1 cellular context compared by ENCODE assay signal in genomic region chr6:154243793-154244768, GRCh38.
TF ChIP-seq lines count a peak whose summit lies in the region.

No MANE protein-coding gene starts in this region.

TF ChIP-seq in GM23338, 12 proteins besides CTCF, POLR2A, EP300 and RAD21 (continued from another document):
- TF ChIP-seq ZNF462 (CRISPR knock-in tag; IDR thresholded peaks at IDR 0.05) (no peak), NANOG (IDR thresholded peaks at IDR 0.05; ENCODE audit: borderline replicate concordance) (no peak), CREB1 (CRISPR knock-in tag; IDR thresholded peaks at IDR 0.05; ENCODE audit: low read depth) (no peak), REST (IDR thresholded peaks at IDR 0.05; ENCODE audit: unreplicated experiment) (no peak), JUNB (IDR thresholded peaks at IDR 0.05; ENCODE audit: unreplicated experiment) (no peak), ZNF331 (CRISPR knock-in tag; IDR thresholded peaks at IDR 0.05; ENCODE audit: low read depth) (no peak), EZH2phosphoT487 (IDR thresholded peaks at IDR 0.05; ENCODE audit: unreplicated experiment) (no peak), EZH2 (IDR thresholded peaks at IDR 0.05; ENCODE audit: low read depth, unreplicated experiment) (no peak)
TF ChIP-seq in GM23338: peak in this region for 0.
